Comparison of ENCODE assay signal across 8 cellular contexts in genomic region chr10:128150551-128150950, GRCh38. TPM values are rescaled to one million over a fixed set of nuclear protein-coding genes. Genes with fewer than 3 reads are reported as not detected.
DNase-seq lines count a peak whose midpoint lies in the region; ATAC-seq and TF ChIP-seq lines count a peak whose summit lies in the region.

No MANE protein-coding gene starts in this region.

- 55 to 69% (median 63%) methylated on average over 19 of the region's 19 CpGs for WGBS in stomach, 5 donors
- WGBS in gastroesophageal sphincter (ENCODE audit: low coverage in 1 of 2), 2 donors = 70 to 74% methylated on average over 8 to 14 of the region's 19 CpGs

- POLR2A ChIA-PET in activated CD8-positive, alpha-beta T cell treated with anti-CD3 and anti-CD28 coated beads, Interleukin-2, amount 10 ng/mL, durations not matched to agents 7 days and 5 days (lab: Charles Lee) = no interaction called here

- no peak for ATAC-seq in activated CD8-positive, alpha-beta T cell treated with anti-CD3 and anti-CD28 coated beads, Interleukin-2, amount 10 ng/mL, durations not matched to agents 7 days and 5 days
- no peak for ATAC-seq in gastroesophageal sphincter

- no peak overlapping the region for H3K9ac ChIP-seq in iPS-18a (ENCODE audit: low read length)

- TF ChIP-seq CTCF in stomach (IDR thresholded peaks at IDR 0.05) (no peak), gastroesophageal sphincter (IDR thresholded peaks at IDR 0.05) (no peak)

- H3K36me3 Mint-ChIP-seq in activated CD4-positive, alpha-beta T cell treated with anti-CD3 and anti-CD28 coated beads, Interleukin-2, amount 10 ng/mL, durations not matched to agents 24 days and 14 days (ENCODE audit: low read depth) = no peaks in the 10 kb centered on the region
- H3K36me3 Mint-ChIP-seq in activated CD8-positive, alpha-beta T cell treated with anti-CD3 and anti-CD28 coated beads, Interleukin-2, amount 10 ng/mL, durations not matched to agents 7 days and 5 days (ENCODE audit: low read depth) = peaks cover 9% of the 10 kb centered on the region

- H3K9me3 ChIP-seq in iPS-18a (ENCODE audit: control insufficient read depth, low read depth, low read length) (no peaks in the 10 kb centered on the region), stomach (peaks cover 0 to 5% (median 0%) of the 10 kb centered on the region in 4 donors), gastroesophageal sphincter (no peaks in the 10 kb centered on the region)

- H3K27ac Mint-ChIP-seq in activated CD4-positive, alpha-beta T cell treated with anti-CD3 and anti-CD28 coated beads, Interleukin-2, amount 10 ng/mL, durations not matched to agents 24 days and 14 days = no peak overlapping the region
- no peak overlapping the region for H3K27ac Mint-ChIP-seq in activated CD8-positive, alpha-beta T cell treated with anti-CD3 and anti-CD28 coated beads, Interleukin-2, amount 10 ng/mL, durations not matched to agents 7 days and 5 days

- CTCF ChIA-PET in activated CD8-positive, alpha-beta T cell treated with anti-CD3 and anti-CD28 coated beads, Interleukin-2, amount 10 ng/mL, durations not matched to agents 7 days and 5 days (lab: Charles Lee) = interaction anchor here (0.6 to 3.1 kb wide), 29 partner anchors 10 to 377 kb away, joined by 3 to 19 read pairs (median 5); partner anchors contain the start of gene MKI67

- H3K36me3 ChIP-seq in iPS-18a (ENCODE audit: control insufficient read depth, low read depth, low read length) = no peaks in the 10 kb centered on the region
- H3K36me3 ChIP-seq in stomach = no peaks in the 10 kb centered on the region
- no peaks in the 10 kb centered on the region for H3K36me3 ChIP-seq in gastroesophageal sphincter

- peaks cover 12% of the 10 kb centered on the region for H3K4me1 ChIP-seq in iPS-18a (ENCODE audit: control insufficient read depth, low read depth, low read length)
- peaks cover 6 to 14% (median 7%) of the 10 kb centered on the region in 4 donors for H3K4me1 ChIP-seq in stomach
- H3K4me1 ChIP-seq in gastroesophageal sphincter = peaks cover 0 to 13% (median 0%) of the 10 kb centered on the region in 3 donors

- H3K27me3 Mint-ChIP-seq in activated CD4-positive, alpha-beta T cell treated with anti-CD3 and anti-CD28 coated beads, Interleukin-2, amount 10 ng/mL, durations not matched to agents 24 days and 14 days = peaks cover 22% of the 10 kb centered on the region
- H3K27me3 Mint-ChIP-seq in activated CD8-positive, alpha-beta T cell treated with anti-CD3 and anti-CD28 coated beads, Interleukin-2, amount 10 ng/mL, durations not matched to agents 7 days and 5 days (ENCODE audit: low read depth) = peaks cover 2% of the 10 kb centered on the region

- no peak overlapping the region for H3K27ac ChIP-seq in iPS-18a (ENCODE audit: low read length)
- H3K27ac ChIP-seq in stomach = no peak overlapping the region
- H3K27ac ChIP-seq in gastroesophageal sphincter = no peak overlapping the region

- TF ChIP-seq POLR2A in stomach (IDR thresholded peaks at IDR 0.05) = no peak
- TF ChIP-seq POLR2A in gastroesophageal sphincter (IDR thresholded peaks at IDR 0.05) = no peak

- TF ChIP-seq EP300 in stomach (IDR thresholded peaks at IDR 0.05) = no peak
- no peak for TF ChIP-seq EP300 in gastroesophageal sphincter (IDR thresholded peaks at IDR 0.05)

- peaks cover 14% of the 10 kb centered on the region for H3K4me1 Mint-ChIP-seq in activated CD4-positive, alpha-beta T cell treated with anti-CD3 and anti-CD28 coated beads, Interleukin-2, amount 10 ng/mL, durations not matched to agents 24 days and 14 days
- peaks cover 18% of the 10 kb centered on the region for H3K4me1 Mint-ChIP-seq in activated CD8-positive, alpha-beta T cell treated with anti-CD3 and anti-CD28 coated beads, Interleukin-2, amount 10 ng/mL, durations not matched to agents 7 days and 5 days (ENCODE audit: low read depth)

- peak overlapping the region; percentile 73 for H3K4me3 ChIP-seq in iPS-18a (ENCODE audit: low read length)
- peak overlapping the region; percentile 32 to 58 (median 48) for H3K4me3 ChIP-seq in stomach
- peak overlapping the region in 1 of 2 donors; percentile 38 for H3K4me3 ChIP-seq in gastroesophageal sphincter

- H3K4me3 Mint-ChIP-seq in activated CD4-positive, alpha-beta T cell treated with anti-CD3 and anti-CD28 coated beads, Interleukin-2, amount 10 ng/mL, durations not matched to agents 24 days and 14 days = peak overlapping the region; percentile 78
- peak overlapping the region; percentile 71 for H3K4me3 Mint-ChIP-seq in activated CD8-positive, alpha-beta T cell treated with anti-CD3 and anti-CD28 coated beads, Interleukin-2, amount 10 ng/mL, durations not matched to agents 7 days and 5 days

- H3K27me3 ChIP-seq in iPS-18a (ENCODE audit: control insufficient read depth, insufficient read depth, low read length) = peaks cover 14% of the 10 kb centered on the region
- peaks cover 0 to 70% (median 14%) of the 10 kb centered on the region in 3 donors for H3K27me3 ChIP-seq in stomach
- peaks cover 85% of the 10 kb centered on the region for H3K27me3 ChIP-seq in gastroesophageal sphincter

- intact Hi-C loops in activated CD4-positive, alpha-beta T cell treated with anti-CD3 and anti-CD28 coated beads, Interleukin-2, amount 10 ng/mL, durations not matched to agents 24 days and 14 days (cut with micrococcal nuclease) = loop anchor here (1.0 to 2.0 kb wide), 4 partner anchors 72 to 244 kb away; partner anchors contain the start of gene PTPRE
- intact Hi-C loops in stomach (cut with DNase I; ENCODE audit: low total_unique reads) = no loop called here

- no peak for DNase-seq in activated CD4-positive, alpha-beta T cell treated with anti-CD3 and anti-CD28 coated beads, Interleukin-2, amount 10 ng/mL, durations not matched to agents 24 days and 14 days
- DNase-seq in activated CD4-positive, alpha-beta T cell treated with anti-CD3 and anti-CD28 coated beads for 1 hour = no peak
- no peak for DNase-seq in activated CD8-positive, alpha-beta T cell treated with anti-CD3 and anti-CD28 coated beads, Interleukin-2, amount 10 ng/mL, durations not matched to agents 7 days and 5 days
- no peak for DNase-seq in stomach
- no peak for DNase-seq in SHP77 treated with DMSO at 0.1 percent for 48 hours (lab: John Stamatoyannopoulos, UW)
- no peak for DNase-seq in GM03348 (ENCODE audit: low spot score)

- peaks cover under 1% of the 10 kb centered on the region for H3K9me3 Mint-ChIP-seq in activated CD4-positive, alpha-beta T cell treated with anti-CD3 and anti-CD28 coated beads, Interleukin-2, amount 10 ng/mL, durations not matched to agents 24 days and 14 days
- peaks cover 5% of the 10 kb centered on the region for H3K9me3 Mint-ChIP-seq in activated CD8-positive, alpha-beta T cell treated with anti-CD3 and anti-CD28 coated beads, Interleukin-2, amount 10 ng/mL, durations not matched to agents 7 days and 5 days (ENCODE audit: insufficient read depth)

RNA-seq across cellular contexts. Expression of gene MKI67, which starts 24.3 kb away (rescaled TPM):
- 161 and 164 TPM in 2 replicates for total RNA-seq in activated CD4-positive, alpha-beta T cell treated with anti-CD3 and anti-CD28 coated beads, Interleukin-2, amount 10 ng/mL, durations not matched to agents 24 days and 14 days
- 100 to 1,000 TPM; 356 to 368 TPM for total RNA-seq in activated CD8-positive, alpha-beta T cell treated with anti-CD3 and anti-CD28 coated beads, Interleukin-2, amount 10 ng/mL, durations not matched to agents 7 days and 5 days
- total RNA-seq in stomach (10 to 100 TPM in 3 of 5 donors, 1 to 10 TPM in 2; 5.9 to 60.8 (median 15.2) TPM), gastroesophageal sphincter (1 to 10 TPM in 2 of 4 donors, under 1 TPM in 2; 0.31 to 1.9 (median 0.70) TPM)
- 1 to 10 TPM in 2 of 3 donors, under 1 TPM in 1; 0.61 to 4.5 (median 2.3) TPM for polyA plus RNA-seq in stomach
